1 cellular context compared by ENCODE assay signal in the genomic region with DNA sequence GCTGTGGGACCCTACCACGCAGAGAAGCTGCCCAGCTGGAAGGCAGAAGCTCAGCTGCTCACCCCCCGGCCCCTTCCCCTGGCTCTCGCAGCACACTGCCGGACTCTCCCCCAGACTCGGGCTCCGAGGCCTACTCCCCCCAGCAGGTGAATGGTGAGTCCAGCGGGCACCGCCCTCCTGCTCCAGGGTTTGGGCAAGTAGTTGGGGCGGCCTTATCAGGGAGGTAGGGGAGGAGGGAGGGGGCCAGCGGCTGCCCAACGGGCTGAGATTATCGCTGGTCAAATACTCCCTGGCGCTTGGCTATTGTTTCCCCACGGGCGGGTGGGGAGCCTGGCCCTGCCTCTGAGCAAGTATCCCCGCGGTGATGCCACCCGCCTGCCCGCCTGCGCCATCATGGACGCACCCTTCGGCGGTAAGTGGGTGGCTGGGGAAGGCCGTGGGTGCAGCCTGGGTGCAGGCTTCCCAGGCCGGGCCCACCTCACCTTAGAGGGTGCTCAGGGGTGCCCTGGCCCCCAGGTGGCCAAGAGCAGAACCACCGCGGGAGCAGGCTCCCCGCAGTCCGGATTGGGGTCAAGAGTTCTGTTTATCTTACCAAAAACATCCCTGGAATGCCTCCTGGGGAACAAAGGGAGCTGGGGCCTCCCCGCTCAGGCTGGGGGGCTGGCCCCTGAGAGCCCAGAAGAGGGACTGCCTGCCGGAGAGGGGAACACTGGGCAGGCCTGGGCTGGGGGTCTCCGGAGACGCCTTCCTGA.
TF ChIP-seq lines count a peak whose summit lies in the region.

No MANE protein-coding gene starts in this region.

TF ChIP-seq in WTC11, 78 proteins besides CTCF, POLR2A, EP300 and RAD21:
- TF ChIP-seq ZNF396 (CRISPR knock-in tag; IDR thresholded peaks at IDR 0.05; ENCODE audit: borderline replicate concordance) (no peak), HMGA2 (CRISPR knock-in tag; IDR thresholded peaks at IDR 0.05) (no peak), ZNF671 (CRISPR knock-in tag; IDR thresholded peaks at IDR 0.05) (no peak), ZNF423 (CRISPR knock-in tag; IDR thresholded peaks at IDR 0.05) (peak; percentile 67)
- TF ChIP-seq, protein P1, sequence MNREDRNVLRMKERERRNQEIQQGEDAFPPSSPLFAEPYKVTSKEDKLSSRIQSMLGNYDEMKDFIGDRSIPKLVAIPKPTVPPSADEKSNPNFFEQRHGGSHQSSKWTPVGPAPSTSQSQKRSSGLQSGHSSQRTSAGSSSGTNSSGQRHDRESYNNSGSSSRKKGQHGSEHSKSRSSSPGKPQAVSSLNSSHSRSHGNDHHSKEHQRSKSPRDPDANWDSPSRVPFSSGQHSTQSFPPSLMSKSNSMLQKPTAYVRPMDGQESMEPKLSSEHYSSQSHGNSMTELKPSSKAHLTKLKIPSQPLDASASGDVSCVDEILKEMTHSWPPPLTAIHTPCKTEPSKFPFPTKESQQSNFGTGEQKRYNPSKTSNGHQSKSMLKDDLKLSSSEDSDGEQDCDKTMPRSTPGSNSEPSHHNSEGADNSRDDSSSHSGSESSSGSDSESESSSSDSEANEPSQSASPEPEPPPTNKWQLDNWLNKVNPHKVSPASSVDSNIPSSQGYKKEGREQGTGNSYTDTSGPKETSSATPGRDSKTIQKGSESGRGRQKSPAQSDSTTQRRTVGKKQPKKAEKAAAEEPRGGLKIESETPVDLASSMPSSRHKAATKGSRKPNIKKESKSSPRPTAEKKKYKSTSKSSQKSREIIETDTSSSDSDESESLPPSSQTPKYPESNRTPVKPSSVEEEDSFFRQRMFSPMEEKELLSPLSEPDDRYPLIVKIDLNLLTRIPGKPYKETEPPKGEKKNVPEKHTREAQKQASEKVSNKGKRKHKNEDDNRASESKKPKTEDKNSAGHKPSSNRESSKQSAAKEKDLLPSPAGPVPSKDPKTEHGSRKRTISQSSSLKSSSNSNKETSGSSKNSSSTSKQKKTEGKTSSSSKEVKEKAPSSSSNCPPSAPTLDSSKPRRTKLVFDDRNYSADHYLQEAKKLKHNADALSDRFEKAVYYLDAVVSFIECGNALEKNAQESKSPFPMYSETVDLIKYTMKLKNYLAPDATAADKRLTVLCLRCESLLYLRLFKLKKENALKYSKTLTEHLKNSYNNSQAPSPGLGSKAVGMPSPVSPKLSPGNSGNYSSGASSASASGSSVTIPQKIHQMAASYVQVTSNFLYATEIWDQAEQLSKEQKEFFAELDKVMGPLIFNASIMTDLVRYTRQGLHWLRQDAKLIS (CRISPR knock-in tag; IDR thresholded peaks at IDR 0.05; ENCODE audit: borderline replicate concordance), result no peak
- TF ChIP-seq, protein P2, sequence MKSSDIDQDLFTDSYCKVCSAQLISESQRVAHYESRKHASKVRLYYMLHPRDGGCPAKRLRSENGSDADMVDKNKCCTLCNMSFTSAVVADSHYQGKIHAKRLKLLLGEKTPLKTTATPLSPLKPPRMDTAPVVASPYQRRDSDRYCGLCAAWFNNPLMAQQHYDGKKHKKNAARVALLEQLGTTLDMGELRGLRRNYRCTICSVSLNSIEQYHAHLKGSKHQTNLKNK (CRISPR knock-in tag; IDR thresholded peaks at IDR 0.05), result no peak
- TF ChIP-seq, protein P3, sequence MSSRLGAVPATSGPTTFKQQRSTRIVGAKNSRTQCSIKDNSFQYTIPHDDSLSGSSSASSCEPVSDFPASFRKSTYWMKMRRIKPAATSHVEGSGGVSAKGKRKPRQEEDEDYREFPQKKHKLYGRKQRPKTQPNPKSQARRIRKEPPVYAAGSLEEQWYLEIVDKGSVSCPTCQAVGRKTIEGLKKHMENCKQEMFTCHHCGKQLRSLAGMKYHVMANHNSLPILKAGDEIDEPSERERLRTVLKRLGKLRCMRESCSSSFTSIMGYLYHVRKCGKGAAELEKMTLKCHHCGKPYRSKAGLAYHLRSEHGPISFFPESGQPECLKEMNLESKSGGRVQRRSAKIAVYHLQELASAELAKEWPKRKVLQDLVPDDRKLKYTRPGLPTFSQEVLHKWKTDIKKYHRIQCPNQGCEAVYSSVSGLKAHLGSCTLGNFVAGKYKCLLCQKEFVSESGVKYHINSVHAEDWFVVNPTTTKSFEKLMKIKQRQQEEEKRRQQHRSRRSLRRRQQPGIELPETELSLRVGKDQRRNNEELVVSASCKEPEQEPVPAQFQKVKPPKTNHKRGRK (CRISPR knock-in tag; IDR thresholded peaks at IDR 0.05; ENCODE audit: borderline replicate concordance), result no peak
- TF ChIP-seq, protein P4, sequence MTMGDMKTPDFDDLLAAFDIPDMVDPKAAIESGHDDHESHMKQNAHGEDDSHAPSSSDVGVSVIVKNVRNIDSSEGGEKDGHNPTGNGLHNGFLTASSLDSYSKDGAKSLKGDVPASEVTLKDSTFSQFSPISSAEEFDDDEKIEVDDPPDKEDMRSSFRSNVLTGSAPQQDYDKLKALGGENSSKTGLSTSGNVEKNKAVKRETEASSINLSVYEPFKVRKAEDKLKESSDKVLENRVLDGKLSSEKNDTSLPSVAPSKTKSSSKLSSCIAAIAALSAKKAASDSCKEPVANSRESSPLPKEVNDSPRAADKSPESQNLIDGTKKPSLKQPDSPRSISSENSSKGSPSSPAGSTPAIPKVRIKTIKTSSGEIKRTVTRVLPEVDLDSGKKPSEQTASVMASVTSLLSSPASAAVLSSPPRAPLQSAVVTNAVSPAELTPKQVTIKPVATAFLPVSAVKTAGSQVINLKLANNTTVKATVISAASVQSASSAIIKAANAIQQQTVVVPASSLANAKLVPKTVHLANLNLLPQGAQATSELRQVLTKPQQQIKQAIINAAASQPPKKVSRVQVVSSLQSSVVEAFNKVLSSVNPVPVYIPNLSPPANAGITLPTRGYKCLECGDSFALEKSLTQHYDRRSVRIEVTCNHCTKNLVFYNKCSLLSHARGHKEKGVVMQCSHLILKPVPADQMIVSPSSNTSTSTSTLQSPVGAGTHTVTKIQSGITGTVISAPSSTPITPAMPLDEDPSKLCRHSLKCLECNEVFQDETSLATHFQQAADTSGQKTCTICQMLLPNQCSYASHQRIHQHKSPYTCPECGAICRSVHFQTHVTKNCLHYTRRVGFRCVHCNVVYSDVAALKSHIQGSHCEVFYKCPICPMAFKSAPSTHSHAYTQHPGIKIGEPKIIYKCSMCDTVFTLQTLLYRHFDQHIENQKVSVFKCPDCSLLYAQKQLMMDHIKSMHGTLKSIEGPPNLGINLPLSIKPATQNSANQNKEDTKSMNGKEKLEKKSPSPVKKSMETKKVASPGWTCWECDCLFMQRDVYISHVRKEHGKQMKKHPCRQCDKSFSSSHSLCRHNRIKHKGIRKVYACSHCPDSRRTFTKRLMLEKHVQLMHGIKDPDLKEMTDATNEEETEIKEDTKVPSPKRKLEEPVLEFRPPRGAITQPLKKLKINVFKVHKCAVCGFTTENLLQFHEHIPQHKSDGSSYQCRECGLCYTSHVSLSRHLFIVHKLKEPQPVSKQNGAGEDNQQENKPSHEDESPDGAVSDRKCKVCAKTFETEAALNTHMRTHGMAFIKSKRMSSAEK (CRISPR knock-in tag; IDR thresholded peaks at IDR 0.05; ENCODE audit: borderline replicate concordance), result no peak
